ENCODE assay signal across 8 cellular contexts in the genomic region with DNA sequence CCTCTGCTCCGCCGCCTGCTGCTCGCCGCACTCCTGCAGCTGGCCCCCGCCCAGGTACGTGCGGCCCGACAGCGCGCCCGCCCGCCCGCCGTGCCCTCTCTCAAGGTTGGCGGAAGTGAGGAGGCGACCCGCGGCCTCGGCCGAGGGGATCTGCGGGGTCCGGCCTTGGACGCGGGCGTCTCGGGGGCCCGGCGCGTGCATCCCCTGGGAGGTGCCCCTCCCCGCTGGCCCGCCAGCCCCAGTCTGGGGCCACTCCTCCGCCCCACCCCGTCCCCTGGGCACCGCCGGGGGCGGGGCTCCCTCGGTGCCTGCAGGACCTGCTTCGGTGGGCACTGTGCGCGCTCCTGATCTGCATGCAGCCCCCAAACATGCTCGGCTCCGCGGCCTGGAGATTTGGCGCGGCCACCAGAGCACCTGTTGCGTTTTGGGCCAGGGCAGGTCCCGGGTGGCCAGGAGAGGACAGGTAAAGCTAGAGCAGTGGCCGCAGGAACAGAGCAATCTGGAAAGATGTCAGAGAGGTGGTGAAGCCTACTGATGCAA. TPM values are rescaled to one million over a fixed set of nuclear protein-coding genes. Genes with fewer than 3 reads are reported as not detected.
DNase-seq lines count a peak whose midpoint lies in the region; FAIRE-seq and TF ChIP-seq lines count a peak whose summit lies in the region.

No MANE protein-coding gene starts in this region.

- no peak for TF ChIP-seq POLR2A in GM12892 (IDR thresholded peaks at IDR 0.05; ENCODE audit: low read depth, low read length)
- TF ChIP-seq POLR2A in tibial nerve (IDR thresholded peaks at IDR 0.05) = peak in 1 of 2 donors; percentile 29

- 9 to 12% methylated on average over 11 to 13 of the region's 48 CpGs for WGBS in tibial nerve, 2 donors

- H3K4me3 ChIP-seq in HUES48 (ENCODE audit: low read depth, low read length) (peak overlapping the region; percentile 50), coronary artery (peak overlapping the region; percentile 84), tibial nerve (peak overlapping the region; percentile 53 to 90 (median 68))

- TF ChIP-seq CTCF in VCaP (conservative IDR thresholded peaks at IDR 0.05) (peak; percentile 72), coronary artery (IDR thresholded peaks at IDR 0.05) (no peak), tibial nerve (IDR thresholded peaks at IDR 0.05) (peak in 1 of 5 experiments; percentile 40)

- TF ChIP-seq EP300 in tibial nerve (IDR thresholded peaks at IDR 0.05) = peak in 1 of 2 donors; percentile 9

- peak; percentile 48 for DNase-seq in GM12892 (ENCODE audit: insufficient read length)
- DNase-seq in coronary artery (ENCODE audit: low spot score) = no peak
- DNase-seq in medulla oblongata (ENCODE audit: extremely low spot score) = peak; percentile 48
- no peak for DNase-seq in tibial nerve (ENCODE audit: low spot score in 2 of 2)
- no peak for DNase-seq in putamen (ENCODE audit: low spot score)
- no peak for DNase-seq in NCI-H226

- H3K9ac ChIP-seq in HUES48 (ENCODE audit: low read depth, low read length) = no peak overlapping the region

- H3K9me3 ChIP-seq in HUES48 (ENCODE audit: control insufficient read depth, insufficient read depth, low read length) (no peaks in the 10 kb centered on the region), tibial nerve (no peaks in the 10 kb centered on the region)

- peak; percentile 65 for FAIRE-seq in GM12892 (lab: Jason Lieb, UNC)

- H3K27ac ChIP-seq in HUES48 (ENCODE audit: low read depth, low read length) (no peak overlapping the region), VCaP (peak overlapping the region; percentile 95), coronary artery (peak overlapping the region; percentile 88 to 97), tibial nerve (peak overlapping the region; percentile 71 to 94 (median 89))

- H3K27me3 ChIP-seq in HUES48 (ENCODE audit: control insufficient read depth, insufficient read depth, low read length) (no peaks in the 10 kb centered on the region; the same call in 1 of the 2 replicates), tibial nerve (no peaks in the 10 kb centered on the region)

- H3K36me3 ChIP-seq in HUES48 (ENCODE audit: control insufficient read depth, insufficient read depth, low read length) = peaks cover 19% of the 10 kb centered on the region
- peaks cover 0 to 33% (median 4%) of the 10 kb centered on the region in 3 donors for H3K36me3 ChIP-seq in tibial nerve

- H3K4me1 ChIP-seq in HUES48 (ENCODE audit: control insufficient read depth, insufficient read depth, low read length) = peaks cover 10% of the 10 kb centered on the region
- H3K4me1 ChIP-seq in tibial nerve = peaks cover 0 to 59% (median 29%) of the 10 kb centered on the region in 4 donors

RNA-seq across cellular contexts. Expression of a gene that starts 0.5 kb away (rescaled TPM):
- polyA plus RNA-seq in GM12892 (2012; ENCODE audit: missing spikeins) = 72.9 TPM
- total RNA-seq in tibial nerve = 100 to 1,000 TPM in 2 of 4 donors, 10 to 100 TPM in 2; 84.3 to 129 (median 109) TPM

RNA-seq across cellular contexts. Expression of a gene that starts 4.6 kb away (rescaled TPM):
- polyA plus RNA-seq in GM12892 (2012; ENCODE audit: missing spikeins) = 41.5 TPM
- total RNA-seq in tibial nerve = 10 to 100 TPM; 20.1 to 42.0 (median 25.8) TPM

RNA-seq across cellular contexts. Expression of a gene that starts 6.0 kb away (rescaled TPM):
- 33.2 TPM for polyA plus RNA-seq in GM12892 (2012; ENCODE audit: missing spikeins)
- total RNA-seq in tibial nerve = 100 to 1,000 TPM in 1 of 4 donors, 10 to 100 TPM in 3; 38.2 to 101 (median 57.8) TPM

RNA-seq across cellular contexts. Expression of a gene that starts 8.8 kb away (rescaled TPM):
- 32.2 TPM for polyA plus RNA-seq in GM12892 (2012; ENCODE audit: missing spikeins)
- total RNA-seq in tibial nerve = 10 to 100 TPM; 33.0 to 83.7 (median 60.2) TPM

RNA-seq across cellular contexts. Expression of a gene that starts 8.9 kb away (rescaled TPM):
- 49.2 TPM for polyA plus RNA-seq in GM12892 (2012; ENCODE audit: missing spikeins)
- total RNA-seq in tibial nerve = 10 to 100 TPM; 64.9 to 74.7 (median 68.7) TPM

Comparison
In these comparisons a context has a peak if more than half of its experiments do, and no peak if none do; other contexts are left out.
1. DNase-seq: peak in GM12892 (single experiment) and medulla oblongata (single experiment); none in coronary artery (single experiment), tibial nerve (0 of 2), putamen (single experiment) and NCI-H226 (single experiment).
2. Peak in every context shown above with its lines, with median percentiles within 50 percentile points of each other: H3K4me3 ChIP-seq.